ENCODE assay signal across 1 cellular context in the genomic region with DNA sequence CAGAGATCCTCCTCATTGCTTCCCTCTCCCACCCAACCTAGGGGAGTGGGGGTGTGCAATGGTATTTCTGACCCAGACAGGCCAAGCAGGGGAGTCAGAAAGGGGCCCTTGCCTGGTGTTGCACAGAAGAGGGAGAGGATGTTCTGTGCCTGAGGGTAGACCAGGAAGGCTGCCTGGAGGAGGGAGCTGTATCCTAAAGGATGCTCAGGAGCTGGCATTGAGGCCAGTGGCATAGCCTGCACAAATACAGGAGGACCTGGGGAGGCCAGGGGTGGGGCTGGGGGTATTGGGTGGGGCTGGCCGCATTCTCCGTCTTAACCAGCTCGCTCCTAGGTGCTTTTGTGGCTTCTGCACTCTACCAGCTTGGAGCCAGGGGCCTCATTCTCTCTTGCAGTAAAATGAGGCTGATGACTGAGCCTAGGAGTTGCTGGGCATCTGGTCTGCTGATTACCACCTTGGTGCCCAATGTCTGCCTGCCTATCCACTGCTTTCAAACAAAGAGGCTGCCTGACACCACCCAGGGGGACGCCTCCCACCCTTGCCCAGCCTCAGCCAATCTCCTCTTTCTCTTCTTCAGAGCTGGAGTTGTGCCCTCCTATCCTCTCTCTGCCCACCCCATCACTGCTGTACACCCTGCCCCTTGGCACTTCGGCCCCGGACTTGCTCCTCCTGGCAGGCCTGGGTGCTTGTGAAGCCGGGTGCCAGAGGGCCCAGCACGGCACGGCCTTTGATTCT.
TF ChIP-seq lines count a peak whose summit lies in the region.

No MANE protein-coding gene starts in this region.

TF ChIP-seq in HepG2, 621 proteins besides CTCF, POLR2A, EP300 and RAD21:
- TF ChIP-seq HNRNPL (IDR thresholded peaks at IDR 0.05; ENCODE audit: low read depth, low read length), result peak; percentile 85; the same call in 1 of the 2 replicates
- TF ChIP-seq ZBTB20 (CRISPR knock-in tag; IDR thresholded peaks at IDR 0.05; ENCODE audit: borderline replicate concordance, low read depth), result no peak
- TF ChIP-seq ZNF724P (CRISPR knock-in tag; IDR thresholded peaks at IDR 0.05; ENCODE audit: borderline replicate concordance), result peak; percentile 6; the same call in 1 of the 2 replicates
- no peak for TF ChIP-seq ZNF274 (CRISPR knock-in tag; IDR thresholded peaks at IDR 0.05)
- no peak for TF ChIP-seq CCAR2 (optimal IDR thresholded peaks at IDR 0.05; ENCODE audit: low read depth, low read length)
- no peak for TF ChIP-seq SIX1 (CRISPR knock-in tag; IDR thresholded peaks at IDR 0.05; ENCODE audit: borderline replicate concordance)
- TF ChIP-seq MTF2 (CRISPR knock-in tag; IDR thresholded peaks at IDR 0.05; ENCODE audit: borderline replicate concordance), result no peak
- TF ChIP-seq ZNF512 (CRISPR knock-in tag; IDR thresholded peaks at IDR 0.05), result no peak
- TF ChIP-seq PAX8 (CRISPR knock-in tag; IDR thresholded peaks at IDR 0.05; ENCODE audit: borderline replicate concordance), result 0 out of 2 replicates have a peak, but pooled peaks have one; percentile 13
